Comparison of ENCODE assay signal across 1 cellular context in the genomic region with DNA sequence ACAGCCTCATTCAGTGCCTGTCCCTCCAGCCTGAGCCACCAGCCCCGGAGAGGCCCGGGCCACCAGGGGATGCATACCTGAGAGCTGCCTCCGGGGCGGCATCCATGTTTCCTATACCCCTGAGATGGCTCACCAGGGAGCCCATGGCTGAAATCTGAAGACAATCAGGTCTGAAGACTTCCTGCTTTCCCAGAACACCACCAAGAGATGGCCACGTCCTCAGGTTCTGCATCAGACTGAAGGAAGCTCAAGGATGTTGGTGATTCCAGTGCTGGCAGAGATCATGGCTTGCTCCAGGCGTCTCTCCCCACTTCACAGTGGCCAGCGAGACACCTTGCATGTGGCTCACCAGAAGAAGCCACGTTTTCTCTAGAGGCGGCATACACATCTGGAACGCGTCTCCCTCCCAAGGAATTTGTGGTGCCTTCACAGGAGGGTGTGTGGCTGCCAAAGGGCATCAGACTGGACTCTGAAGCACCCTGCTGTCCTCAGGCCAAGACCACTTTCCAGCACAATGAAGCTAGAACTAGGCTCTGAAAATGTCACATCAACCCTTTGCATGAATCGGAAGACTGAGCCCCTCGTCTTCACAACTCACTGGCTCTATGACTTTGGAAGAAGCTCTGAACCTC.
TF ChIP-seq lines count a peak whose summit lies in the region.

No MANE protein-coding gene starts in this region.

TF ChIP-seq in HepG2, 621 proteins besides CTCF, POLR2A, EP300 and RAD21 (continued from another document):
- TF ChIP-seq ZNF749 (CRISPR knock-in tag; IDR thresholded peaks at IDR 0.05; ENCODE audit: borderline replicate concordance) (no peak), ZNF839 (CRISPR knock-in tag; IDR thresholded peaks at IDR 0.05; ENCODE audit: borderline replicate concordance) (no peak), MYC (CRISPR knock-in tag; IDR thresholded peaks at IDR 0.05; ENCODE audit: borderline replicate concordance) (0 out of 2 replicates have a peak, but pooled peaks have one; percentile 26), ZFP90 (CRISPR knock-in tag; IDR thresholded peaks at IDR 0.05; ENCODE audit: borderline replicate concordance) (no peak; the same call in 1 of the 2 replicates), ZNF713 (CRISPR knock-in tag; IDR thresholded peaks at IDR 0.05) (no peak), ZBTB1 (CRISPR knock-in tag; IDR thresholded peaks at IDR 0.05; ENCODE audit: borderline replicate concordance) (no peak), HNF4G (IDR thresholded peaks at IDR 0.05; ENCODE audit: borderline replicate concordance, low read depth, low read length) (no peak), HNF4G (CRISPR knock-in tag; IDR thresholded peaks at IDR 0.05; ENCODE audit: borderline replicate concordance, low read depth) (no peak), NFIB (CRISPR knock-in tag; IDR thresholded peaks at IDR 0.05; ENCODE audit: borderline replicate concordance) (0 out of 2 replicates have a peak, but pooled peaks have one; percentile 64), HIVEP1 (CRISPR knock-in tag; IDR thresholded peaks at IDR 0.05) (0 out of 2 replicates have a peak, but pooled peaks have one; percentile 17), ZBTB38 (CRISPR knock-in tag; IDR thresholded peaks at IDR 0.05) (peak; percentile 54; the same call in 1 of the 2 replicates), GATAD1 (CRISPR knock-in tag; IDR thresholded peaks at IDR 0.05) (no peak), NCOA1 (CRISPR knock-in tag; IDR thresholded peaks at IDR 0.05) (no peak), MATR3 (CRISPR knock-in tag; IDR thresholded peaks at IDR 0.05) (0 out of 2 replicates have a peak, but pooled peaks have one; percentile 50), NAIF1 (CRISPR knock-in tag; IDR thresholded peaks at IDR 0.05; ENCODE audit: borderline replicate concordance) (no peak), RFX3 (CRISPR knock-in tag; IDR thresholded peaks at IDR 0.05) (no peak), RNF2 (conservative IDR thresholded peaks at IDR 0.05; ENCODE audit: low read depth) (no peak), RFX5 (IDR thresholded peaks at IDR 0.05; ENCODE audit: low read depth, low read length) (no peak), SMYD3 (CRISPR knock-in tag; IDR thresholded peaks at IDR 0.05) (no peak), JUND (CRISPR knock-in tag; IDR thresholded peaks at IDR 0.05) (no peak), ETV6 (CRISPR knock-in tag; conservative IDR thresholded peaks at IDR 0.05) (no peak), TCF7L2 (IDR thresholded peaks at IDR 0.05; ENCODE audit: low read depth, low read length) (no peak), HHEX (CRISPR knock-in tag; IDR thresholded peaks at IDR 0.05) (0 out of 2 replicates have a peak, but pooled peaks have one; percentile 11), PHB2 (IDR thresholded peaks at IDR 0.05; ENCODE audit: partially characterized antibody) (no peak), IKZF1 (IDR thresholded peaks at IDR 0.05) (no peak), KLF13 (CRISPR knock-in tag; IDR thresholded peaks at IDR 0.05) (peak; percentile 85; the same call in 1 of the 2 replicates), ZNF572 (CRISPR knock-in tag; IDR thresholded peaks at IDR 0.05) (peak; percentile 35; the same call in 1 of the 2 replicates), ATAD3A (CRISPR knock-in tag; IDR thresholded peaks at IDR 0.05) (no peak), CAMTA2 (CRISPR knock-in tag; IDR thresholded peaks at IDR 0.05; ENCODE audit: borderline replicate concordance) (no peak), ZNF737 (CRISPR knock-in tag; IDR thresholded peaks at IDR 0.05; ENCODE audit: borderline replicate concordance) (peak; percentile 34; the same call in 1 of the 2 replicates), ZBTB8A (CRISPR knock-in tag; IDR thresholded peaks at IDR 0.05; ENCODE audit: borderline replicate concordance, low read depth) (no peak), XRCC5 (optimal IDR thresholded peaks at IDR 0.05; ENCODE audit: low read length) (no peak), EED (CRISPR knock-in tag; IDR thresholded peaks at IDR 0.05) (peak; percentile 90; the same call in 1 of the 2 replicates), TOPORS (CRISPR knock-in tag; IDR thresholded peaks at IDR 0.05) (no peak), ZNF550 (CRISPR knock-in tag; IDR thresholded peaks at IDR 0.05; ENCODE audit: borderline replicate concordance) (no peak)
- TF ChIP-seq, protein P1, sequence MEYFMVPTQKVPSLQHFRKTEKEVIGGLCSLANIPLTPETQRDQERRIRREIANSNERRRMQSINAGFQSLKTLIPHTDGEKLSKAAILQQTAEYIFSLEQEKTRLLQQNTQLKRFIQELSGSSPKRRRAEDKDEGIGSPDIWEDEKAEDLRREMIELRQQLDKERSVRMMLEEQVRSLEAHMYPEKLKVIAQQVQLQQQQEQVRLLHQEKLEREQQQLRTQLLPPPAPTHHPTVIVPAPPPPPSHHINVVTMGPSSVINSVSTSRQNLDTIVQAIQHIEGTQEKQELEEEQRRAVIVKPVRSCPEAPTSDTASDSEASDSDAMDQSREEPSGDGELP (IDR thresholded peaks at IDR 0.05; ENCODE audit: borderline replicate concordance, low read depth), result no peak
- TF ChIP-seq, protein P2, sequence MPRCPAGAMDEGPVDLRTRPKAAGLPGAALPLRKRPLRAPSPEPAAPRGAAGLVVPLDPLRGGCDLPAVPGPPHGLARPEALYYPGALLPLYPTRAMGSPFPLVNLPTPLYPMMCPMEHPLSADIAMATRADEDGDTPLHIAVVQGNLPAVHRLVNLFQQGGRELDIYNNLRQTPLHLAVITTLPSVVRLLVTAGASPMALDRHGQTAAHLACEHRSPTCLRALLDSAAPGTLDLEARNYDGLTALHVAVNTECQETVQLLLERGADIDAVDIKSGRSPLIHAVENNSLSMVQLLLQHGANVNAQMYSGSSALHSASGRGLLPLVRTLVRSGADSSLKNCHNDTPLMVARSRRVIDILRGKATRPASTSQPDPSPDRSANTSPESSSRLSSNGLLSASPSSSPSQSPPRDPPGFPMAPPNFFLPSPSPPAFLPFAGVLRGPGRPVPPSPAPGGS (CRISPR knock-in tag; IDR thresholded peaks at IDR 0.05), result no peak
- TF ChIP-seq, protein P3, sequence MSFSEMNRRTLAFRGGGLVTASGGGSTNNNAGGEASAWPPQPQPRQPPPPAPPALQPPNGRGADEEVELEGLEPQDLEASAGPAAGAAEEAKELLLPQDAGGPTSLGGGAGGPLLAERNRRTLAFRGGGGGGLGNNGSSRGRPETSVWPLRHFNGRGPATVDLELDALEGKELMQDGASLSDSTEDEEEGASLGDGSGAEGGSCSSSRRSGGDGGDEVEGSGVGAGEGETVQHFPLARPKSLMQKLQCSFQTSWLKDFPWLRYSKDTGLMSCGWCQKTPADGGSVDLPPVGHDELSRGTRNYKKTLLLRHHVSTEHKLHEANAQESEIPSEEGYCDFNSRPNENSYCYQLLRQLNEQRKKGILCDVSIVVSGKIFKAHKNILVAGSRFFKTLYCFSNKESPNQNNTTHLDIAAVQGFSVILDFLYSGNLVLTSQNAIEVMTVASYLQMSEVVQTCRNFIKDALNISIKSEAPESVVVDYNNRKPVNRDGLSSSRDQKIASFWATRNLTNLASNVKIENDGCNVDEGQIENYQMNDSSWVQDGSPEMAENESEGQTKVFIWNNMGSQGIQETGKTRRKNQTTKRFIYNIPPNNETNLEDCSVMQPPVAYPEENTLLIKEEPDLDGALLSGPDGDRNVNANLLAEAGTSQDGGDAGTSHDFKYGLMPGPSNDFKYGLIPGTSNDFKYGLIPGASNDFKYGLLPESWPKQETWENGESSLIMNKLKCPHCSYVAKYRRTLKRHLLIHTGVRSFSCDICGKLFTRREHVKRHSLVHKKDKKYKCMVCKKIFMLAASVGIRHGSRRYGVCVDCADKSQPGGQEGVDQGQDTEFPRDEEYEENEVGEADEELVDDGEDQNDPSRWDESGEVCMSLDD (CRISPR knock-in tag; IDR thresholded peaks at IDR 0.05; ENCODE audit: borderline replicate concordance), result no peak
- TF ChIP-seq, protein P4, sequence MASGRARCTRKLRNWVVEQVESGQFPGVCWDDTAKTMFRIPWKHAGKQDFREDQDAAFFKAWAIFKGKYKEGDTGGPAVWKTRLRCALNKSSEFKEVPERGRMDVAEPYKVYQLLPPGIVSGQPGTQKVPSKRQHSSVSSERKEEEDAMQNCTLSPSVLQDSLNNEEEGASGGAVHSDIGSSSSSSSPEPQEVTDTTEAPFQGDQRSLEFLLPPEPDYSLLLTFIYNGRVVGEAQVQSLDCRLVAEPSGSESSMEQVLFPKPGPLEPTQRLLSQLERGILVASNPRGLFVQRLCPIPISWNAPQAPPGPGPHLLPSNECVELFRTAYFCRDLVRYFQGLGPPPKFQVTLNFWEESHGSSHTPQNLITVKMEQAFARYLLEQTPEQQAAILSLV (CRISPR knock-in tag; IDR thresholded peaks at IDR 0.05; ENCODE audit: borderline replicate concordance), result peak; percentile 42; the same call in 1 of the 2 replicates
- TF ChIP-seq, protein P5, sequence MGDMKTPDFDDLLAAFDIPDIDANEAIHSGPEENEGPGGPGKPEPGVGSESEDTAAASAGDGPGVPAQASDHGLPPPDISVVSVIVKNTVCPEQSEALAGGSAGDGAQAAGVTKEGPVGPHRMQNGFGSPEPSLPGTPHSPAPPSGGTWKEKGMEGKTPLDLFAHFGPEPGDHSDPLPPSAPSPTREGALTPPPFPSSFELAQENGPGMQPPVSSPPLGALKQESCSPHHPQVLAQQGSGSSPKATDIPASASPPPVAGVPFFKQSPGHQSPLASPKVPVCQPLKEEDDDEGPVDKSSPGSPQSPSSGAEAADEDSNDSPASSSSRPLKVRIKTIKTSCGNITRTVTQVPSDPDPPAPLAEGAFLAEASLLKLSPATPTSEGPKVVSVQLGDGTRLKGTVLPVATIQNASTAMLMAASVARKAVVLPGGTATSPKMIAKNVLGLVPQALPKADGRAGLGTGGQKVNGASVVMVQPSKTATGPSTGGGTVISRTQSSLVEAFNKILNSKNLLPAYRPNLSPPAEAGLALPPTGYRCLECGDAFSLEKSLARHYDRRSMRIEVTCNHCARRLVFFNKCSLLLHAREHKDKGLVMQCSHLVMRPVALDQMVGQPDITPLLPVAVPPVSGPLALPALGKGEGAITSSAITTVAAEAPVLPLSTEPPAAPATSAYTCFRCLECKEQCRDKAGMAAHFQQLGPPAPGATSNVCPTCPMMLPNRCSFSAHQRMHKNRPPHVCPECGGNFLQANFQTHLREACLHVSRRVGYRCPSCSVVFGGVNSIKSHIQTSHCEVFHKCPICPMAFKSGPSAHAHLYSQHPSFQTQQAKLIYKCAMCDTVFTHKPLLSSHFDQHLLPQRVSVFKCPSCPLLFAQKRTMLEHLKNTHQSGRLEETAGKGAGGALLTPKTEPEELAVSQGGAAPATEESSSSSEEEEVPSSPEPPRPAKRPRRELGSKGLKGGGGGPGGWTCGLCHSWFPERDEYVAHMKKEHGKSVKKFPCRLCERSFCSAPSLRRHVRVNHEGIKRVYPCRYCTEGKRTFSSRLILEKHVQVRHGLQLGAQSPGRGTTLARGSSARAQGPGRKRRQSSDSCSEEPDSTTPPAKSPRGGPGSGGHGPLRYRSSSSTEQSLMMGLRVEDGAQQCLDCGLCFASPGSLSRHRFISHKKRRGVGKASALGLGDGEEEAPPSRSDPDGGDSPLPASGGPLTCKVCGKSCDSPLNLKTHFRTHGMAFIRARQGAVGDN (CRISPR knock-in tag; IDR thresholded peaks at IDR 0.05), result peak; percentile 49
